Comparison of ENCODE assay signal across 12 cellular contexts in the genomic region with DNA sequence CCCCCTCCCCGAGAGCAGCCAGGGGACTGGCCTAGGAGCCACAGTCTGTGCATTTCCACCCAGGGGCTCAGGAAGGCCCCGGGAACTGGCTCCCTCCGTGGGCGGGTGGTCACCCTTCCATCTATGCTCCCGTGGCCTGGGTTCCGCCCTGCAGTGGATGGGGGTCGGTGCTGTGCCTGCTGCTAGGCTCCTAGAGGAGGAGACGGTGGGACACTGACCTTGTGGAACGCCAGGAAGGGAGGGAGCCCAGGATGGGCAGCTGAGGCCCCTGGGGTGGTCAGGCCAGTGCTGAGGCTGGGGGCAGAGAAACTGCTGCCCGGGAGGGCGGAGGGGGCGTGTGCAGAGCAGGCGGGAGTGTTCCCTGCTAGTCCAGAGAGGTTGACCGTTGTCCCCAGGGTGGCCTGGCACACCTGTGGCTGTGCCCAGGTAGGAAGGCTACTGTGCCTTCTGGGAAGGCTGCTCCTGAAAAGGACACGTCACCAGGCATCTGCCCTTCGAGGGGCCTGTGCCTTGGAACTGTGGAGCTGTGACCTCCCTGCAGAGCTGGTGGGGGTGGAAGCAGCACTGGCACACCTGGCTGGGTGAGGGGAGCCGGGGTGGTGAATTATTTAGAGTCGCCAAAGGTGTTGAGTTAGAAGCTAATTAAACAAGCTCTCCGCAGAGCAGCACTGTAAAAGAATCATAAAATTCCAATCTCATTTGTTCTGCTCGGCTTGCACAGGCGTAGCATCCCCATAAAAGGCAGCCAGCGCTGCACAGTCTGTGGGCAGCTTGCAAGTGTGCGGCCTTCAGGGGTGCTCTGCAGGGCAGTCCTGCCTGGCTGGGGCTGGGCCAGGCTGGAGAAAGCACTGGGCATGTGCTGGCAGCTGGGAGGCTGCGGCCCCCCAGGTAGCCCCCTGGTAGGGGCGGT.
DNase-seq lines count a peak whose midpoint lies in the region; ATAC-seq and TF ChIP-seq lines count a peak whose summit lies in the region.
"Had no signal": no experiment of that assay in that cellular context is flagged by ENCODE, and none has a peak within 500 bp of the region (broad histone marks: within the 10 kb centered on the region; RNA-seq: fewer than 3 reads in every experiment).

No MANE protein-coding gene starts in this region.

- ATAC-seq in left cardiac atrium, result no peak
- ATAC-seq in psoas muscle, result no peak

- no peak overlapping the region for H3K9ac ChIP-seq in H9 (ENCODE audit: extremely low read depth, insufficient read length, low read length)

- no peaks in the 10 kb centered on the region for H3K79me1 ChIP-seq in H9 (ENCODE audit: insufficient read depth, low read depth, low read length, poor library complexity, severe bottlenecking)

- H3K56ac ChIP-seq in H9 (ENCODE audit: insufficient read length, low read depth, low read length), result no peak overlapping the region

- no peak overlapping the region for H3K4me3 ChIP-seq in psoas muscle
- H3K4me3 ChIP-seq in tibial nerve, result no peak overlapping the region

- no peak overlapping the region for H4K8ac ChIP-seq in H9 (replicated peaks; ENCODE audit: insufficient read length, low read depth, low read length)

- no peak overlapping the region for H3K18ac ChIP-seq in H9 (ENCODE audit: insufficient read length, low read depth, low read length)

- H3K14ac ChIP-seq in H9 (ENCODE audit: insufficient read depth, low read length), result no peak overlapping the region; the same call in 1 of the 2 replicates

- no peak overlapping the region for H3T11ph ChIP-seq in H9 (ENCODE audit: low read length)

- no peak overlapping the region for H2AFZ ChIP-seq in H9 (ENCODE audit: low read length)

- no peaks in the 10 kb centered on the region for H3K27me3 ChIP-seq in H9 (ENCODE audit: insufficient read depth, low read length)
- H3K27me3 ChIP-seq in psoas muscle (ENCODE audit: insufficient read depth in 3 of 3, low read length in 2 of 3), result peaks cover 0 to 24% (median 4%) of the 10 kb centered on the region in 3 donors
- H3K27me3 ChIP-seq in tibial nerve, result peaks cover 0 to 9% of the 10 kb centered on the region in 2 donors

- H3K79me2 ChIP-seq in H9 (ENCODE audit: insufficient read depth, low read length), result no peaks in the 10 kb centered on the region

- DNase-seq in H9 (peak; percentile 23), NCI-H510A (lab: John Stamatoyannopoulos, UW) (peak; percentile 44), left cardiac atrium (peak; percentile 11), psoas muscle (peak; percentile 12 to 45), pons (ENCODE audit: low spot score) (no peak), tibial nerve (ENCODE audit: low spot score in 2 of 2) (no peak), epidermal melanocyte (ENCODE audit: insufficient read length, low spot score) (no peak)
- DNase-seq: activated CD4-positive, alpha-beta T cell treated with anti-CD3 and anti-CD28 coated beads, Interleukin-2, amount 10 ng/mL, durations not matched to agents 24 days and 14 days; EL; GOT3; stimulated activated naive CD4-positive, alpha-beta T cell had no signal

- H3K9me3 ChIP-seq in H9 (ENCODE audit: control insufficient read depth, low read depth, low read length) (no peaks in the 10 kb centered on the region), psoas muscle (no peaks in the 10 kb centered on the region), tibial nerve (no peaks in the 10 kb centered on the region)

- peaks cover 0 to under 1% of the 10 kb centered on the region in 2 experiments; a peak in 3 of 5 replicates for H3K9me3 Mint-ChIP-seq in H9

- H3K4me1 ChIP-seq in H9 (ENCODE audit: insufficient read depth, low read length), result no peaks in the 10 kb centered on the region
- H3K4me1 ChIP-seq in psoas muscle, result no peaks in the 10 kb centered on the region
- no peaks in the 10 kb centered on the region for H3K4me1 ChIP-seq in tibial nerve

- no peak overlapping the region for H2BK120ac ChIP-seq in H9 (ENCODE audit: low read depth, low read length, poor library complexity, severe bottlenecking)

- no peak overlapping the region for H3K27ac ChIP-seq in H9 (ENCODE audit: insufficient read length, low read depth, low read length)
- no peak overlapping the region for H3K27ac ChIP-seq in psoas muscle
- no peak overlapping the region for H3K27ac ChIP-seq in tibial nerve
- H3K27ac ChIP-seq: C4-2B had no signal

- H2AK5ac ChIP-seq in H9 (ENCODE audit: insufficient read length, low read length), result no peak overlapping the region

- peaks cover 5 to 7% of the 10 kb centered on the region in 2 experiments for H3K4me1 Mint-ChIP-seq in H9
- H3K4me1 Mint-ChIP-seq: activated CD4-positive, alpha-beta T cell treated with anti-CD3 and anti-CD28 coated beads, Interleukin-2, amount 10 ng/mL, durations not matched to agents 24 days and 14 days had no signal

- H2BK5ac ChIP-seq in H9 (ENCODE audit: insufficient read length, low read length), result no peak overlapping the region

- peaks cover 5% of the 10 kb centered on the region; the same call in 1 of the 2 replicates for H3K27me3 Mint-ChIP-seq in H9 (ENCODE audit: low read depth)
- H3K27me3 Mint-ChIP-seq: activated CD4-positive, alpha-beta T cell treated with anti-CD3 and anti-CD28 coated beads, Interleukin-2, amount 10 ng/mL, durations not matched to agents 24 days and 14 days had no signal

- H4K20me1 ChIP-seq in H9 (ENCODE audit: control insufficient read depth, insufficient read depth, insufficient read length), result no peaks in the 10 kb centered on the region

- no peak overlapping the region for H2BK12ac ChIP-seq in H9 (ENCODE audit: insufficient read length, low read depth, low read length)

- no peak overlapping the region for H3K4me2 ChIP-seq in H9 (ENCODE audit: insufficient read depth, insufficient read length, low read length)

- H3K36me3 ChIP-seq in psoas muscle (ENCODE audit: insufficient read depth in 1 of 2, low read depth in 1 of 2) (no peaks in the 10 kb centered on the region), tibial nerve (no peaks in the 10 kb centered on the region)

- no peaks in the 10 kb centered on the region for H3K36me3 Mint-ChIP-seq in H9 (ENCODE audit: insufficient read depth in 1 of 3, low read depth in 3 of 3)

- H3K23me2 ChIP-seq in H9 (ENCODE audit: insufficient read length, low read depth, low read length, poor library complexity, severe bottlenecking), result no peaks in the 10 kb centered on the region

- no peak overlapping the region for H4K5ac ChIP-seq in H9 (ENCODE audit: insufficient read length, low read depth, low read length)

- no peak overlapping the region for H3K4ac ChIP-seq in H9 (ENCODE audit: low read depth, low read length)

- H4K91ac ChIP-seq in H9 (ENCODE audit: insufficient read length, low read depth, low read length), result no peak overlapping the region

- WGBS in H9 (ENCODE audit: extremely low coverage, insufficient read length, low lambda C conversion rate), result no CpG with 5 or more reads among the region's 25 CpGs
- 46 to 56% (median 54%) methylated on average over 25 of the region's 25 CpGs for WGBS in psoas muscle, 3 donors
- 48 to 61% methylated on average over 22 of the region's 25 CpGs for WGBS in tibial nerve, 2 donors

- no peak for TF ChIP-seq EP300 in tibial nerve (IDR thresholded peaks at IDR 0.05)

- intact Hi-C loops in left cardiac atrium (cut with DNase I), result no loop called here
- intact Hi-C loops in psoas muscle (cut with DNase I), result no loop called here

- no peak overlapping the region for H3K23ac ChIP-seq in H9 (ENCODE audit: insufficient read length, low read depth, low read length)

- no peak overlapping the region for H2BK20ac ChIP-seq in H9 (ENCODE audit: low read depth, low read length, poor library complexity, severe bottlenecking)

- TF ChIP-seq CTCF in H9 (conservative IDR thresholded peaks at IDR 0.05) (no peak), psoas muscle (IDR thresholded peaks at IDR 0.05) (no peak), tibial nerve (IDR thresholded peaks at IDR 0.05) (no peak)

- no peak for TF ChIP-seq POLR2A in tibial nerve (IDR thresholded peaks at IDR 0.05)

- no peak overlapping the region for H2BK15ac ChIP-seq in H9 (ENCODE audit: low read depth, low read length)

- peak overlapping the region in 1 of 3 experiments; percentile 92; a peak in 1 of 7 replicates for H3K27ac Mint-ChIP-seq in H9
- H3K27ac Mint-ChIP-seq: activated CD4-positive, alpha-beta T cell treated with anti-CD3 and anti-CD28 coated beads, Interleukin-2, amount 10 ng/mL, durations not matched to agents 24 days and 14 days had no signal

- no peak overlapping the region for H3K4me3 Mint-ChIP-seq in H9
- H3K4me3 Mint-ChIP-seq: activated CD4-positive, alpha-beta T cell treated with anti-CD3 and anti-CD28 coated beads, Interleukin-2, amount 10 ng/mL, durations not matched to agents 24 days and 14 days had no signal

Comparison
In these comparisons a context has a peak if more than half of its experiments do, and no peak if none do; other contexts are left out.
1. DNase-seq: peak in H9 (single experiment), NCI-H510A (single experiment), left cardiac atrium (single experiment) and psoas muscle (2 of 2); none in pons (single experiment), tibial nerve (0 of 2) and epidermal melanocyte (single experiment).